ENCODE assay signal across 29 cellular contexts in genomic region chr17:33947762-33948161, GRCh38.
"Had no signal": no experiment of that assay in that cellular context is flagged by ENCODE, and none has a peak within 500 bp of the region (broad histone marks: within the 10 kb centered on the region; RNA-seq: fewer than 3 reads in every experiment).

No MANE protein-coding gene starts in this region.

- H3K4me3 Mint-ChIP-seq: dendritic cell treated with granulocyte-macrophage colony-stimulating factor and Interleukin-4, amounts not matched to agents 40 ng/mL and 50 ng/mL, for 4 days; effector memory CD8-positive, alpha-beta T cell; endodermal cell had no signal

- H3K27ac ChIP-seq: colonic mucosa, coronary artery, dorsolateral prefrontal cortex, epithelial cell of prostate, esophagus muscularis mucosa, esophagus squamous epithelium, foreskin keratinocyte, gastrocnemius medialis, gastroesophageal sphincter, heart left ventricle, heart right ventricle, hepatocyte had no signal

- H3K27ac Mint-ChIP-seq: dendritic cell treated with granulocyte-macrophage colony-stimulating factor and Interleukin-4, amounts not matched to agents 40 ng/mL and 50 ng/mL, for 4 days; effector memory CD8-positive, alpha-beta T cell; endodermal cell had no signal

- H3K36me3 ChIP-seq: colonic mucosa, esophagus muscularis mucosa, esophagus squamous epithelium, gastrocnemius medialis, gastroesophageal sphincter, heart left ventricle, heart right ventricle had no signal

- H3K27me3 Mint-ChIP-seq: dendritic cell treated with granulocyte-macrophage colony-stimulating factor and Interleukin-4, amounts not matched to agents 40 ng/mL and 50 ng/mL, for 4 days had no signal

- H3K79me2 ChIP-seq: hepatocyte had no signal

- H3K4me1 ChIP-seq: colonic mucosa, esophagus muscularis mucosa, foreskin keratinocyte, gastrocnemius medialis, gastroesophageal sphincter, heart left ventricle had no signal

- H3K9me3 ChIP-seq: colonic mucosa, esophagus muscularis mucosa, esophagus squamous epithelium, gastrocnemius medialis, gastroesophageal sphincter, heart left ventricle, heart right ventricle had no signal

- ATAC-seq: effector memory CD8-positive, alpha-beta T cell; esophagus mucosa; foreskin keratinocyte; gastrocnemius medialis; gastroesophageal sphincter; heart left ventricle; heart right ventricle had no signal

- H2AFZ ChIP-seq: hepatocyte had no signal

- DNase-seq: colonic mucosa; cortex of kidney; dermis blood vessel endothelial cell; effector CD4-positive, alpha-beta T cell; effector CD8-positive, alpha-beta T cell; effector memory CD4-positive, alpha-beta T cell; effector memory CD8-positive, alpha-beta T cell; erythroblast; esophagus squamous epithelium; foreskin fibroblast; foreskin keratinocyte; foreskin melanocyte; gastrocnemius medialis; glutamatergic neuron; head of caudate nucleus; heart left ventricle; heart right ventricle had no signal

- H3K4me3 ChIP-seq: colonic mucosa, coronary artery, dorsolateral prefrontal cortex, esophagus muscularis mucosa, esophagus squamous epithelium, gastrocnemius medialis, gastroesophageal sphincter, heart left ventricle, heart right ventricle, hepatocyte had no signal

- H3K4me2 ChIP-seq: hepatocyte had no signal

- H3K9me3 Mint-ChIP-seq: dendritic cell treated with granulocyte-macrophage colony-stimulating factor and Interleukin-4, amounts not matched to agents 40 ng/mL and 50 ng/mL, for 4 days; effector memory CD8-positive, alpha-beta T cell; endodermal cell had no signal

- H3K27me3 ChIP-seq: colonic mucosa, dorsolateral prefrontal cortex, foreskin keratinocyte, gastrocnemius medialis, heart right ventricle, hepatocyte had no signal

- FAIRE-seq: endometrium, endothelial cell of umbilical vein, frontal cortex had no signal
